In genomic region chr15:43826029-43826507, GRCh38 we compare ENCODE assay signal across 9 cellular contexts. TPM values are rescaled to one million over a fixed set of nuclear protein-coding genes. Genes with fewer than 3 reads are reported as not detected.
DNase-seq lines count a peak whose midpoint lies in the region; ATAC-seq, FAIRE-seq and TF ChIP-seq lines count a peak whose summit lies in the region.
"Had no signal": no experiment of that assay in that cellular context is flagged by ENCODE, and none has a peak within 500 bp of the region (broad histone marks: within the 10 kb centered on the region; RNA-seq: fewer than 3 reads in every experiment).

No MANE protein-coding gene starts in this region.

- peak overlapping the region; percentile 86 for H3K4me3 Mint-ChIP-seq in central memory CD8-positive, alpha-beta T cell
- H3K4me3 Mint-ChIP-seq in nephron progenitor cell, result peak overlapping the region; percentile 79

- H3K9me3 Mint-ChIP-seq in central memory CD8-positive, alpha-beta T cell, result no peaks in the 10 kb centered on the region
- peaks cover 20% of the 10 kb centered on the region for H3K9me3 Mint-ChIP-seq in nephron progenitor cell

- ATAC-seq in central memory CD8-positive, alpha-beta T cell (replicated peaks; ENCODE audit: extremely low read depth, poor library complexity, severe bottlenecking), result no peak
- ATAC-seq in esophagus mucosa, result no peak

- peaks cover 13% of the 10 kb centered on the region for H3K36me3 Mint-ChIP-seq in central memory CD8-positive, alpha-beta T cell (ENCODE audit: insufficient read depth)
- H3K36me3 Mint-ChIP-seq in nephron progenitor cell (ENCODE audit: low read depth), result peaks cover 39% of the 10 kb centered on the region

- H3K4me1 ChIP-seq in BE2C, result no peaks in the 10 kb centered on the region; the same call in 1 of the 2 replicates
- peaks cover 55% of the 10 kb centered on the region for H3K4me1 ChIP-seq in Loucy (ENCODE audit: insufficient read depth, low read length, poor library complexity, severe bottlenecking)

- H3K9me2 ChIP-seq in Loucy (replicated peaks; ENCODE audit: low read depth, low read length), result no peaks in the 10 kb centered on the region

- H3K9ac ChIP-seq in Loucy (ENCODE audit: low read depth, low read length, poor library complexity, severe bottlenecking), result peak overlapping the region; percentile 88

- H3K27ac Mint-ChIP-seq in central memory CD8-positive, alpha-beta T cell (ENCODE audit: low read depth), result peak overlapping the region; percentile 79
- no peak overlapping the region for H3K27ac Mint-ChIP-seq in nephron progenitor cell

- peaks cover 18% of the 10 kb centered on the region for H4K20me1 ChIP-seq in Loucy (ENCODE audit: insufficient read depth, low read length, poor library complexity, severe bottlenecking)

- H3K36me3 ChIP-seq in BE2C, result no peaks in the 10 kb centered on the region
- H3K36me3 ChIP-seq in Loucy (ENCODE audit: insufficient read depth, low read length), result no peaks in the 10 kb centered on the region

- H3K9me3 ChIP-seq in BE2C, result no peaks in the 10 kb centered on the region
- H3K9me3 ChIP-seq in Loucy (ENCODE audit: insufficient read depth, low read depth, low read length), result no peaks in the 10 kb centered on the region

- H3K79me2 ChIP-seq in Loucy (ENCODE audit: insufficient read depth, low read length), result peaks cover 87% of the 10 kb centered on the region

- no peak for FAIRE-seq in RCC 7860 (lab: Jason Lieb, UNC)

- H3F3A ChIP-seq in Loucy (ENCODE audit: low read depth), result no peaks in the 10 kb centered on the region

- DNase-seq in BE2C (no peak), nephron progenitor cell (no peak), RCC 7860 (ENCODE audit: low spot score) (no peak), KG1 (lab: John Stamatoyannopoulos, UW) (no peak)
- no peak for DNase-seq in central memory CD8-positive, alpha-beta T cell (ENCODE audit: low spot score in 2 of 2)
- no peak for DNase-seq in NK-92 treated with Interleukin-12 subunit alpha and Interleukin-12 subunit beta, amount 100 ng/mL, for 24 hours (lab: John Stamatoyannopoulos, UW)

- H3K27me3 Mint-ChIP-seq in central memory CD8-positive, alpha-beta T cell, result no peaks in the 10 kb centered on the region
- H3K27me3 Mint-ChIP-seq in nephron progenitor cell (ENCODE audit: low read depth, poor library complexity), result peaks cover 5% of the 10 kb centered on the region

- TF ChIP-seq CTCF in BE2C (IDR thresholded peaks at IDR 0.05; ENCODE audit: low read depth, low read length) (no peak), Loucy (conservative IDR thresholded peaks at IDR 0.05; ENCODE audit: low read length) (no peak), nephron progenitor cell (IDR thresholded peaks at IDR 0.05) (no peak)

- peaks cover 50% of the 10 kb centered on the region for H3K4me1 Mint-ChIP-seq in central memory CD8-positive, alpha-beta T cell
- peaks cover 34% of the 10 kb centered on the region for H3K4me1 Mint-ChIP-seq in nephron progenitor cell

- H3K4me2 ChIP-seq in Loucy (ENCODE audit: low read depth, low read length, poor library complexity, severe bottlenecking), result peak overlapping the region; percentile 75

- H3K27me3 ChIP-seq in BE2C (no peaks in the 10 kb centered on the region), Loucy (ENCODE audit: insufficient read depth, low read length, poor library complexity, severe bottlenecking) (no peaks in the 10 kb centered on the region)

- no peak overlapping the region for H2AFZ ChIP-seq in Loucy (ENCODE audit: low read length)

- H3K4me3 ChIP-seq in BE2C (ENCODE audit: low read depth, low read length) (peak overlapping the region; percentile 77), Loucy (ENCODE audit: low read length, poor library complexity, severe bottlenecking) (peak overlapping the region; percentile 96)

RNA-seq across cellular contexts. Expression of gene WDR76, which starts 0.7 kb away (rescaled TPM):
- 4.0 TPM for polyA plus RNA-seq in BE2C (2012; ENCODE audit: insufficient read depth, insufficient read length, low read depth)
- total RNA-seq in esophagus mucosa, result 10.4 TPM

RNA-seq across cellular contexts. Expression of gene MFAP1, which starts 1.6 kb away (rescaled TPM):
- polyA plus RNA-seq in BE2C (2012; ENCODE audit: insufficient read depth, insufficient read length, low read depth), result 53.7 TPM
- total RNA-seq in esophagus mucosa, result 15.1 TPM

RNA-seq across cellular contexts. Expression of gene HYPK, which starts 25.7 kb away (rescaled TPM):
- polyA plus RNA-seq in BE2C (2012; ENCODE audit: insufficient read depth, insufficient read length, low read depth), result 604 TPM
- 14.0 TPM for total RNA-seq in esophagus mucosa

RNA-seq across cellular contexts. Expression of gene SERINC4, which starts 26.0 kb away (rescaled TPM):
- 0.62 TPM for polyA plus RNA-seq in BE2C (2012; ENCODE audit: insufficient read depth, insufficient read length, low read depth)
- 0.36 TPM for total RNA-seq in esophagus mucosa
- total RNA-seq: RPMI7951 had no signal

RNA-seq across cellular contexts. Expression of gene SERF2, which starts 33.9 kb away (rescaled TPM):
- polyA plus RNA-seq in BE2C (2012; ENCODE audit: insufficient read depth, insufficient read length, low read depth), result 2,082 TPM
- total RNA-seq in esophagus mucosa, result 616 TPM
